In the genomic region with DNA sequence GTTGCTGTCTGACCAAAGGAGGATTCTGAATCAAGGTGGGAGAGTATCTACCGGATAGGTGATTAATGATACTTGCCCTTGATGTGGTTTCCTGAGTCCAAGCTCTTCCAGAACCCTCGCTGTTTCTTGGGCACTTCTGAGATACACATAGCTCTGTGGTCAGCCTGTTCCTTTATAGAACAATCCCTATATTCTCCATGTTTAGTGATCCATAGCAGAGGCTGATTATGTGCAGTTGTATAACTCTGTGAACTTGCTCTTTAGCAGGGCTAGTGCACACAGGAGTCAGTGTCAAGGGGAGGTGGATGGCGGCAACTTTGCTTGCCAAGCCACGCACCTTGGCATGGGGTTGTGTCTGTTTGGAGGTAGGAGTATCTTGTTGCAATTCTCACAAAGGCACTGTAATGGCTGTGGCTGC, we compare ENCODE assay signal across 1 cellular context.
A peak's percentile ranks its signal among the peaks of the same experiment; 100 is the strongest.
TF ChIP-seq lines count a peak whose summit lies in the region.

No MANE protein-coding gene starts in this region.

TF ChIP-seq in HCT116, 20 proteins besides CTCF, POLR2A, EP300 and RAD21:
- TF ChIP-seq EGR1 (IDR thresholded peaks at IDR 0.05; ENCODE audit: low read depth) (no peak), ELF1 (IDR thresholded peaks at IDR 0.05; ENCODE audit: borderline replicate concordance, low read depth) (no peak), EZH2phosphoT487 (IDR thresholded peaks at IDR 0.05; ENCODE audit: borderline replicate concordance) (no peak), SP1 (IDR thresholded peaks at IDR 0.05; ENCODE audit: low read depth) (peak; percentile 84), TCF7L2 (IDR thresholded peaks at IDR 0.05; ENCODE audit: borderline replicate concordance, extremely low read depth, insufficient read depth, insufficient read length) (peak; percentile 75), JUND (IDR thresholded peaks at IDR 0.05) (peak; percentile 86), ZFX (IDR thresholded peaks at IDR 0.05) (no peak), ZNF274 (IDR thresholded peaks at IDR 0.05; ENCODE audit: low read depth, low read length) (no peak), CEBPB (IDR thresholded peaks at IDR 0.05; ENCODE audit: low read depth) (peak; percentile 79), SRF (IDR thresholded peaks at IDR 0.05; ENCODE audit: low read depth) (peak; percentile 12; the same call in 1 of the 2 replicates), EZH2 (IDR thresholded peaks at IDR 0.05) (no peak), YY1 (IDR thresholded peaks at IDR 0.05; ENCODE audit: extremely low read depth, insufficient replicate concordance, low read depth, low read length) (no peak), CBX3 (IDR thresholded peaks at IDR 0.05; ENCODE audit: low read depth) (peak; percentile 75), POLR2AphosphoS5 (IDR thresholded peaks at IDR 0.05; ENCODE audit: low read depth, low read length) (peak; percentile 50), SIN3A (IDR thresholded peaks at IDR 0.05; ENCODE audit: low read depth) (peak; percentile 60; the same call in 1 of the 2 replicates), FOSL1 (IDR thresholded peaks at IDR 0.05; ENCODE audit: low read depth) (peak; percentile 79)
- TF ChIP-seq, protein P1, sequence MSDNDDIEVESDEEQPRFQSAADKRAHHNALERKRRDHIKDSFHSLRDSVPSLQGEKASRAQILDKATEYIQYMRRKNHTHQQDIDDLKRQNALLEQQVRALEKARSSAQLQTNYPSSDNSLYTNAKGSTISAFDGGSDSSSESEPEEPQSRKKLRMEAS (IDR thresholded peaks at IDR 0.05) = 0 out of 2 replicates have a peak, but pooled peaks have one; percentile 63
- TF ChIP-seq, protein P2, sequence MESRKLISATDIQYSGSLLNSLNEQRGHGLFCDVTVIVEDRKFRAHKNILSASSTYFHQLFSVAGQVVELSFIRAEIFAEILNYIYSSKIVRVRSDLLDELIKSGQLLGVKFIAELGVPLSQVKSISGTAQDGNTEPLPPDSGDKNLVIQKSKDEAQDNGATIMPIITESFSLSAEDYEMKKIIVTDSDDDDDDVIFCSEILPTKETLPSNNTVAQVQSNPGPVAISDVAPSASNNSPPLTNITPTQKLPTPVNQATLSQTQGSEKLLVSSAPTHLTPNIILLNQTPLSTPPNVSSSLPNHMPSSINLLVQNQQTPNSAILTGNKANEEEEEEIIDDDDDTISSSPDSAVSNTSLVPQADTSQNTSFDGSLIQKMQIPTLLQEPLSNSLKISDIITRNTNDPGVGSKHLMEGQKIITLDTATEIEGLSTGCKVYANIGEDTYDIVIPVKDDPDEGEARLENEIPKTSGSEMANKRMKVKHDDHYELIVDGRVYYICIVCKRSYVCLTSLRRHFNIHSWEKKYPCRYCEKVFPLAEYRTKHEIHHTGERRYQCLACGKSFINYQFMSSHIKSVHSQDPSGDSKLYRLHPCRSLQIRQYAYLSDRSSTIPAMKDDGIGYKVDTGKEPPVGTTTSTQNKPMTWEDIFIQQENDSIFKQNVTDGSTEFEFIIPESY (IDR thresholded peaks at IDR 0.05; ENCODE audit: extremely low read depth, insufficient replicate concordance, low read length) = peak; percentile 66
- TF ChIP-seq, protein P3, sequence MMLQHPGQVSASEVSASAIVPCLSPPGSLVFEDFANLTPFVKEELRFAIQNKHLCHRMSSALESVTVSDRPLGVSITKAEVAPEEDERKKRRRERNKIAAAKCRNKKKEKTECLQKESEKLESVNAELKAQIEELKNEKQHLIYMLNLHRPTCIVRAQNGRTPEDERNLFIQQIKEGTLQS (IDR thresholded peaks at IDR 0.05) = no peak
- TF ChIP-seq, protein P4, sequence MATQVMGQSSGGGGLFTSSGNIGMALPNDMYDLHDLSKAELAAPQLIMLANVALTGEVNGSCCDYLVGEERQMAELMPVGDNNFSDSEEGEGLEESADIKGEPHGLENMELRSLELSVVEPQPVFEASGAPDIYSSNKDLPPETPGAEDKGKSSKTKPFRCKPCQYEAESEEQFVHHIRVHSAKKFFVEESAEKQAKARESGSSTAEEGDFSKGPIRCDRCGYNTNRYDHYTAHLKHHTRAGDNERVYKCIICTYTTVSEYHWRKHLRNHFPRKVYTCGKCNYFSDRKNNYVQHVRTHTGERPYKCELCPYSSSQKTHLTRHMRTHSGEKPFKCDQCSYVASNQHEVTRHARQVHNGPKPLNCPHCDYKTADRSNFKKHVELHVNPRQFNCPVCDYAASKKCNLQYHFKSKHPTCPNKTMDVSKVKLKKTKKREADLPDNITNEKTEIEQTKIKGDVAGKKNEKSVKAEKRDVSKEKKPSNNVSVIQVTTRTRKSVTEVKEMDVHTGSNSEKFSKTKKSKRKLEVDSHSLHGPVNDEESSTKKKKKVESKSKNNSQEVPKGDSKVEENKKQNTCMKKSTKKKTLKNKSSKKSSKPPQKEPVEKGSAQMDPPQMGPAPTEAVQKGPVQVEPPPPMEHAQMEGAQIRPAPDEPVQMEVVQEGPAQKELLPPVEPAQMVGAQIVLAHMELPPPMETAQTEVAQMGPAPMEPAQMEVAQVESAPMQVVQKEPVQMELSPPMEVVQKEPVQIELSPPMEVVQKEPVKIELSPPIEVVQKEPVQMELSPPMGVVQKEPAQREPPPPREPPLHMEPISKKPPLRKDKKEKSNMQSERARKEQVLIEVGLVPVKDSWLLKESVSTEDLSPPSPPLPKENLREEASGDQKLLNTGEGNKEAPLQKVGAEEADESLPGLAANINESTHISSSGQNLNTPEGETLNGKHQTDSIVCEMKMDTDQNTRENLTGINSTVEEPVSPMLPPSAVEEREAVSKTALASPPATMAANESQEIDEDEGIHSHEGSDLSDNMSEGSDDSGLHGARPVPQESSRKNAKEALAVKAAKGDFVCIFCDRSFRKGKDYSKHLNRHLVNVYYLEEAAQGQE (IDR thresholded peaks at IDR 0.05; ENCODE audit: low read depth) = no peak
TF ChIP-seq in HCT116: peak in this region for 11.
